17 cellular contexts compared by ENCODE assay signal in genomic region chr17:39380144-39380543, GRCh38.
"Had no signal": no experiment of that assay in that cellular context is flagged by ENCODE, and none has a peak within 500 bp of the region (broad histone marks: within the 10 kb centered on the region; RNA-seq: fewer than 3 reads in every experiment).

No MANE protein-coding gene starts in this region.

- H3K27me3 Mint-ChIP-seq: memory B cell had no signal

- H3K27ac ChIP-seq: dorsolateral prefrontal cortex, lower lobe of right lung, pancreas, right lobe of liver, stomach, thyroid gland, vagina had no signal

- H3K4me1 ChIP-seq: pancreas, right lobe of liver had no signal

- ATAC-seq: left ventricle myocardium superior, lower lobe of right lung, natural killer cell, pancreas, right lobe of liver had no signal

- H3K4me3 Mint-ChIP-seq: memory B cell, natural killer cell had no signal

- H3K36me3 ChIP-seq: lower lobe of right lung, pancreas, right lobe of liver, stomach, thyroid gland, vagina had no signal

- H3K9me3 Mint-ChIP-seq: memory B cell, natural killer cell had no signal

- H3K4me3 ChIP-seq: dorsolateral prefrontal cortex, lower lobe of right lung, pancreas, right lobe of liver, stomach, thyroid gland, vagina had no signal

- H3K27me3 ChIP-seq: dorsolateral prefrontal cortex, pancreas, right lobe of liver, stomach, thyroid gland, vagina had no signal

- H3K36me3 Mint-ChIP-seq: memory B cell, natural killer cell had no signal

- DNase-seq: dorsolateral prefrontal cortex; effector CD4-positive, alpha-beta T cell; left ventricle myocardium superior; lower lobe of right lung; natural killer cell; pancreas; retina; right lobe of liver; small intestine; stimulated activated CD4-positive, alpha-beta T cell treated with anti-CD3 and anti-CD28 coated beads, Interleukin-15, amount 100 ng/mL, for 24 hours; stimulated activated CD4-positive, alpha-beta T cell treated with anti-CD3 and anti-CD28 coated beads, Interleukin-2, amount 100 ng/mL, for 48 hours; stimulated activated naive CD4-positive, alpha-beta T cell; stomach; thyroid gland; trophoblast cell had no signal

- H3K27ac Mint-ChIP-seq: memory B cell, natural killer cell had no signal

- H3K9me3 ChIP-seq: lower lobe of right lung, pancreas, right lobe of liver, stomach, thyroid gland, vagina had no signal
